8 cellular contexts compared by ENCODE assay signal in the genomic region with DNA sequence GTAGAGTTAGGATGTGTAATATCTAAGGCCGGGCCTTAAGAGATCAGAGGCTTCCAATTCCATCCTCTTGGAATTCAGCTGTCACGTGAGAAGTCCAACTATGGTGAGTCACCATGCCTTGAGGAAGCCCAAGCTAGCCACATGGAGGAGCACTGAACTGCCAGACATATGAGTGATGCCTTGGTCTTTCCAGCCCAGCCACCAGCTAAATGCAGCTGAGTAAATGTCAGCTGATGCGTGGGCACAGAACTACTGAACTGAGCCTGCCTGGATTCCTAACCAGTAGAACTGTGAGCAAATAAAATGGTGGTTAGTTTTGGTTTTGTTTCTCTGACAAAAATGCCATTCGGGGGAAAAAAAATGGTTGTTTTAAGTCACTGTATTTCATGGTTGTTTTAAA.
DNase-seq lines count a peak whose midpoint lies in the region; ATAC-seq and TF ChIP-seq lines count a peak whose summit lies in the region.

No MANE protein-coding gene starts in this region.

- DNase-seq in GM12864 (ENCODE audit: low read depth) (peak; percentile 63), activated B cell treated with CpG ODN at 0.5 μM for 24 hours (no peak), islet precursor cell (peak; percentile 95), NCI-H526 (lab: John Stamatoyannopoulos, UW) (no peak), H7 (no peak), G401 (ENCODE audit: low spot score) (no peak), NCI-H2227 (lab: John Stamatoyannopoulos, UW; ENCODE audit: unreplicated experiment) (no peak)

- H3K4me1 Mint-ChIP-seq in activated B cell treated with CpG ODN at 0.5 μM for 24 hours, result peaks cover 14% of the 10 kb centered on the region

- no peaks in the 10 kb centered on the region for H3K36me3 Mint-ChIP-seq in activated B cell treated with CpG ODN at 0.5 μM for 24 hours (ENCODE audit: low read depth)

- no peaks in the 10 kb centered on the region for H3K36me3 ChIP-seq in H7 (replicated peaks; ENCODE audit: control insufficient read depth, insufficient read depth, low read length)

- intact Hi-C loops in activated B cell treated with CpG ODN at 0.5 μM for 24 hours (cut with micrococcal nuclease), result no loop called here

- POLR2A ChIA-PET in activated B cell treated with CpG ODN at 0.5 μM for 24 hours (lab: Charles Lee), result interaction anchor here (1.1 kb wide), 1 partner anchor 154 kb away, joined by 3 read pairs; the partner anchor contains the start of gene SERTAD2

- no peak overlapping the region for H3K27ac Mint-ChIP-seq in activated B cell treated with CpG ODN at 0.5 μM for 24 hours

- CTCF ChIA-PET in activated B cell treated with CpG ODN at 0.5 μM for 24 hours (lab: Charles Lee), result interaction anchor here (0.9 kb wide), 1 partner anchor 161 kb away, joined by 3 read pairs; no protein-coding TSS in a partner anchor

- TF ChIP-seq CTCF in GM12864 (IDR thresholded peaks at IDR 0.05; ENCODE audit: low read depth, low read length, missing control alignments) (no peak), activated B cell treated with CpG ODN at 0.5 μM for 24 hours (IDR thresholded peaks at IDR 0.05) (no peak)

- H3K27me3 ChIP-seq in H7 (ENCODE audit: control insufficient read depth, insufficient read depth, low read length), result no peaks in the 10 kb centered on the region

- in situ Hi-C loops in G401 (cut with HindIII; ENCODE audit: low sequenced_read_pairs), result no loop called here

- no peak overlapping the region for H3K4me3 Mint-ChIP-seq in activated B cell treated with CpG ODN at 0.5 μM for 24 hours

- no peak overlapping the region for H3K4me3 ChIP-seq in GM12864 (ENCODE audit: low read depth, low read length)
- H3K4me3 ChIP-seq in H7 (ENCODE audit: insufficient read depth, low read depth, low read length), result no peak overlapping the region

- no peaks in the 10 kb centered on the region for H3K27me3 Mint-ChIP-seq in activated B cell treated with CpG ODN at 0.5 μM for 24 hours

- no peaks in the 10 kb centered on the region for H3K9me3 Mint-ChIP-seq in activated B cell treated with CpG ODN at 0.5 μM for 24 hours

- ATAC-seq in HG02884 (IDR thresholded peaks at IDR 0.05; ENCODE audit: unreplicated experiment) (peak; percentile 88), activated B cell treated with CpG ODN at 0.5 μM for 24 hours (ENCODE audit: low read depth) (peak; percentile 47)

Comparison
In these comparisons a context has a peak if more than half of its experiments do, and no peak if none do; other contexts are left out.
1. DNase-seq: peak in GM12864 (single experiment) and islet precursor cell (single experiment); none in activated B cell treated with CpG ODN at 0.5 μM for 24 hours (single experiment), NCI-H526 (0 of 2), H7 (single experiment), G401 (single experiment) and NCI-H2227 (single experiment).